Comparison of ENCODE assay signal across 7 cellular contexts in genomic region chr3:113051222-113051804, GRCh38.
A peak's percentile ranks its signal among the peaks of the same experiment; 100 is the strongest.
DNase-seq lines count a peak whose midpoint lies in the region; ATAC-seq and TF ChIP-seq lines count a peak whose summit lies in the region.

No MANE protein-coding gene starts in this region.

- no peak for TF ChIP-seq POLR2A in GM18505 (IDR thresholded peaks at IDR 0.05; ENCODE audit: borderline replicate concordance, extremely low read depth, insufficient read depth, insufficient read length)

- peak overlapping the region in 13 of 21 experiments; percentile 2 to 69 (median 43) for H3K27ac ChIP-seq in skin epidermis

- peak; percentile 36 to 63 for DNase-seq in NCI-H1930 (lab: John Stamatoyannopoulos, UW)
- DNase-seq in T-helper 9 cell, result peak; percentile 82
- peak; percentile 89 for DNase-seq in astrocyte of the hippocampus (ENCODE audit: low read depth, low spot score)
- peak; percentile 40 for DNase-seq in iPS DF 19.7 (ENCODE audit: low read depth, low spot score)

- ATAC-seq in GM18505 (IDR thresholded peaks at IDR 0.05; ENCODE audit: unreplicated experiment), result peak; percentile 96
- peak; percentile 89 for ATAC-seq in HG02943 (IDR thresholded peaks at IDR 0.05; ENCODE audit: low read depth, unreplicated experiment)

- peak overlapping the region in 1 of 7 experiments; percentile 8 for H3K4me3 ChIP-seq in skin epidermis
